ENCODE assay signal across 1 cellular context in genomic region chr11:118621071-118621815, GRCh38.
TF ChIP-seq lines count a peak whose summit lies in the region.

No MANE protein-coding gene starts in this region.

TF ChIP-seq in K562, 482 proteins besides CTCF, POLR2A, EP300 and RAD21 (continued from another document and continues in another):
- TF ChIP-seq ETS1 (conservative IDR thresholded peaks at IDR 0.05; ENCODE audit: control insufficient read depth, low read depth, low read length): 0 out of 2 replicates have a peak, but pooled peaks have one; percentile 17
- peak; percentile 35; the same call in 1 of the 2 replicates for TF ChIP-seq NCOA1 (IDR thresholded peaks at IDR 0.05; ENCODE audit: low read depth)
- TF ChIP-seq PCBP1 (IDR thresholded peaks at IDR 0.05; ENCODE audit: low read depth, low read length, poor library complexity, severe bottlenecking): peak; percentile 71
- TF ChIP-seq ZEB2 (IDR thresholded peaks at IDR 0.05): peak; percentile 72; the same call in 1 of the 2 replicates
- TF ChIP-seq HDAC2 (IDR thresholded peaks at IDR 0.05): peak; percentile 93
- TF ChIP-seq THRA (IDR thresholded peaks at IDR 0.05): no peak
- peak; percentile 47 for TF ChIP-seq CHD1 (IDR thresholded peaks at IDR 0.05; ENCODE audit: low read length)
- no peak for TF ChIP-seq ZNF699 (CRISPR knock-in tag; IDR thresholded peaks at IDR 0.05; ENCODE audit: insufficient replicate concordance)
- peak; percentile 35 to 73; a peak in 2 of 4 replicates for TF ChIP-seq ARNT (IDR thresholded peaks at IDR 0.05)
- no peak for TF ChIP-seq ZNF830 (CRISPR knock-in tag; IDR thresholded peaks at IDR 0.05)
- peak; percentile 54 for TF ChIP-seq NKRF (IDR thresholded peaks at IDR 0.05; ENCODE audit: borderline replicate concordance)
- peak; percentile 94 for TF ChIP-seq SPI1 (IDR thresholded peaks at IDR 0.05; ENCODE audit: borderline replicate concordance, low read depth, low read length)
- no peak for TF ChIP-seq THAP7 (CRISPR knock-in tag; IDR thresholded peaks at IDR 0.05)
- peak; percentile 59; the same call in 1 of the 2 replicates for TF ChIP-seq PHF8 (IDR thresholded peaks at IDR 0.05; ENCODE audit: borderline replicate concordance, low read length)
- peak; percentile 33; the same call in 1 of the 2 replicates for TF ChIP-seq CC2D1A (IDR thresholded peaks at IDR 0.05)
- peak; percentile 57 for TF ChIP-seq NFIC (IDR thresholded peaks at IDR 0.05)
- TF ChIP-seq FOSL1 (tag; conservative IDR thresholded peaks at IDR 0.05): peak; percentile 23; the same call in 1 of the 2 replicates
- peak; percentile 82 for TF ChIP-seq VEZF1 (CRISPR knock-in tag; IDR thresholded peaks at IDR 0.05)
- peak in 1 of 2 experiments; percentile 44 for TF ChIP-seq AFF1 (IDR thresholded peaks at IDR 0.05; ENCODE audit: low read depth in 1 of 2, partially characterized antibody in 2 of 2)
- no peak for TF ChIP-seq ETV1 (tag; conservative IDR thresholded peaks at IDR 0.05; ENCODE audit: low read depth)
- no peak for TF ChIP-seq IRF2 (CRISPR knock-in tag; IDR thresholded peaks at IDR 0.05)
- TF ChIP-seq MTA1 (IDR thresholded peaks at IDR 0.05; ENCODE audit: borderline replicate concordance): peak; percentile 75; the same call in 1 of the 2 replicates
- peak; percentile 63; the same call in 1 of the 2 replicates for TF ChIP-seq ZNF589 (CRISPR knock-in tag; IDR thresholded peaks at IDR 0.05; ENCODE audit: low read depth)
- TF ChIP-seq ZNF239 (CRISPR knock-in tag; IDR thresholded peaks at IDR 0.05): no peak
- no peak for TF ChIP-seq ZNF146 (CRISPR knock-in tag; IDR thresholded peaks at IDR 0.05; ENCODE audit: unreplicated experiment)
- TF ChIP-seq ZNF224 (CRISPR knock-in tag; IDR thresholded peaks at IDR 0.05): no peak
- peak; percentile 15; the same call in 1 of the 2 replicates for TF ChIP-seq PKNOX1 (IDR thresholded peaks at IDR 0.05)
- TF ChIP-seq KDM5B (IDR thresholded peaks at IDR 0.05; ENCODE audit: insufficient replicate concordance, low read depth, low read length): peak; percentile 27
- no peak for TF ChIP-seq NUFIP1 (IDR thresholded peaks at IDR 0.05; ENCODE audit: partially characterized antibody)
- no peak for TF ChIP-seq THAP12 (CRISPR knock-in tag; IDR thresholded peaks at IDR 0.05)
- TF ChIP-seq TAL1 (IDR thresholded peaks at IDR 0.05): no peak; the same call in 1 of the 2 replicates
- TF ChIP-seq RBFOX2 (IDR thresholded peaks at IDR 0.05; ENCODE audit: low read depth, low read length): peak; percentile 62
- peak; percentile 73; the same call in 1 of the 2 replicates for TF ChIP-seq SMARCA5 (IDR thresholded peaks at IDR 0.05)
- peak; percentile 39 to 48; a peak in 1 of 4 replicates for TF ChIP-seq TRIM24 (IDR thresholded peaks at IDR 0.05)
- no peak for TF ChIP-seq PYGO2 (tag; IDR thresholded peaks at IDR 0.05)
- TF ChIP-seq TBP (optimal IDR thresholded peaks at IDR 0.05; ENCODE audit: low read depth, low read length): peak; percentile 33
- TF ChIP-seq JUND (IDR thresholded peaks at IDR 0.05; ENCODE audit: borderline replicate concordance, low read depth, low read length): no peak
- 0 out of 3 replicates have a peak, but pooled peaks have one; percentile 14 for TF ChIP-seq JUND (tag; IDR thresholded peaks at IDR 0.05; ENCODE audit: borderline replicate concordance, low read depth, low read length)
- TF ChIP-seq SP1 (CRISPR knock-in tag; IDR thresholded peaks at IDR 0.05): peak; percentile 75
- peak; percentile 57 for TF ChIP-seq TFAP4 (CRISPR knock-in tag; IDR thresholded peaks at IDR 0.05; ENCODE audit: borderline replicate concordance)
- TF ChIP-seq THRB (CRISPR knock-in tag; conservative IDR thresholded peaks at IDR 0.05): peak; percentile 81; the same call in 1 of the 2 replicates
- peak; percentile 17; the same call in 1 of the 2 replicates for TF ChIP-seq ZNF121 (CRISPR knock-in tag; conservative IDR thresholded peaks at IDR 0.05)
- peak; percentile 32; the same call in 1 of the 2 replicates for TF ChIP-seq RB1 (IDR thresholded peaks at IDR 0.05; ENCODE audit: low read depth)
- TF ChIP-seq FOXK2 (conservative IDR thresholded peaks at IDR 0.05 in 1 of 2, IDR thresholded peaks at IDR 0.05 in 1 of 2; ENCODE audit: low read depth in 2 of 2): peak in 1 of 2 experiments; percentile 19; a peak in 1 of 4 replicates
- TF ChIP-seq BCOR (IDR thresholded peaks at IDR 0.05): peak; percentile 83
- peak; percentile 93 for TF ChIP-seq HDGF (IDR thresholded peaks at IDR 0.05)
- peak; percentile 40; the same call in 1 of the 2 replicates for TF ChIP-seq CREM (IDR thresholded peaks at IDR 0.05; ENCODE audit: low read depth)
- peak; percentile 60; the same call in 1 of the 2 replicates for TF ChIP-seq ARID1B (IDR thresholded peaks at IDR 0.05)
- 0 out of 2 replicates have a peak, but pooled peaks have one; percentile 59 for TF ChIP-seq ESRRA (IDR thresholded peaks at IDR 0.05; ENCODE audit: borderline replicate concordance, low read depth)
